2 cellular contexts compared by ENCODE assay signal in the genomic region with DNA sequence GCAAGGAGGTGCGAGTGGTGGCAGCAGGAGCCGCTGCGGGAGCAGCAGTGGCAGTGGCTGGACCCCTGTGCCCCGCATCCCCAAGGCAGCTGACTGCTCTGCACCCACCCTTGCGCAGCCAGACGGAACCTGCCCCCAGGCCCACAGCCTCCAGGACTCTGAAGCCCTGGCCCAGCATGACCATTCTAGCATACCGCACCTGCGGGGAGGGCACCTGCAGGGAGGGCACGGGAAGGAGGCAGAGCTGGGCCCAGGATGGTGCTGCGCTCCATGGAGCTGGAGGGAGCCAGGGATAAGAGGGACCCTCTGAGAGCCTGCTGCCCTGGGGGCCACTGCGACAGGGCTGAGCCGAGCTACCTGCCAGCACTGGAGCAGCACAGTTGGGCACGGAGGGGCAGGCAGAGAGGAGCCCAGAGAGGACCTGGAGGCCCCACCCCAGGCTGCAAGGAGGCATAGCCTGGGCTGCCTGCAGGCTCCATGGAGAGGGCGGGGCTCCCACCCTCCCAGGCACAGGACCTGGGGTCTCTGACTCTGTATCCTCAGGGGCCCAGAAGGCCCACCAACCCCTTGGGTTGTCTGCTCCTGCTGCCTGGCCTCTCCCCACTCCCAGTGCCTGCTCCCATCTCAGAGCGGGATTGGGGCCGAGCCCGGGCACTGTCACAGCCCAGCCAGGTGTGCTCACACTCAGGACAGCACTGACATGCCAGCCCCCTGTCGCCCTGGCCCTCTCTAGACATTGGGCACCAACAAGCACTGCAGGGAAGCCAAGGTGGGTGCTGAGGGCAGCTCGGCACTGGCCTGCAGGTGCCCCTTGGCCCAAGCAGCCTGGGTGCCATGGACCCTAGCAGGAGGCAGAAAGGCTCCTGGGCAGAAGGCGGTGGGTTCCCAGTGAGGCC.
TF ChIP-seq lines count a peak whose summit lies in the region.

No MANE protein-coding gene starts in this region.

TF ChIP-seq in GM23338, 12 proteins besides CTCF, POLR2A, EP300 and RAD21:
- TF ChIP-seq NANOG (IDR thresholded peaks at IDR 0.05; ENCODE audit: borderline replicate concordance) (no peak), POLR2AphosphoS5 (IDR thresholded peaks at IDR 0.05; ENCODE audit: low read depth) (no peak), CREB1 (CRISPR knock-in tag; IDR thresholded peaks at IDR 0.05; ENCODE audit: low read depth) (no peak), STAT1 (IDR thresholded peaks at IDR 0.05; ENCODE audit: unreplicated experiment) (no peak)
- TF ChIP-seq, protein P1, sequence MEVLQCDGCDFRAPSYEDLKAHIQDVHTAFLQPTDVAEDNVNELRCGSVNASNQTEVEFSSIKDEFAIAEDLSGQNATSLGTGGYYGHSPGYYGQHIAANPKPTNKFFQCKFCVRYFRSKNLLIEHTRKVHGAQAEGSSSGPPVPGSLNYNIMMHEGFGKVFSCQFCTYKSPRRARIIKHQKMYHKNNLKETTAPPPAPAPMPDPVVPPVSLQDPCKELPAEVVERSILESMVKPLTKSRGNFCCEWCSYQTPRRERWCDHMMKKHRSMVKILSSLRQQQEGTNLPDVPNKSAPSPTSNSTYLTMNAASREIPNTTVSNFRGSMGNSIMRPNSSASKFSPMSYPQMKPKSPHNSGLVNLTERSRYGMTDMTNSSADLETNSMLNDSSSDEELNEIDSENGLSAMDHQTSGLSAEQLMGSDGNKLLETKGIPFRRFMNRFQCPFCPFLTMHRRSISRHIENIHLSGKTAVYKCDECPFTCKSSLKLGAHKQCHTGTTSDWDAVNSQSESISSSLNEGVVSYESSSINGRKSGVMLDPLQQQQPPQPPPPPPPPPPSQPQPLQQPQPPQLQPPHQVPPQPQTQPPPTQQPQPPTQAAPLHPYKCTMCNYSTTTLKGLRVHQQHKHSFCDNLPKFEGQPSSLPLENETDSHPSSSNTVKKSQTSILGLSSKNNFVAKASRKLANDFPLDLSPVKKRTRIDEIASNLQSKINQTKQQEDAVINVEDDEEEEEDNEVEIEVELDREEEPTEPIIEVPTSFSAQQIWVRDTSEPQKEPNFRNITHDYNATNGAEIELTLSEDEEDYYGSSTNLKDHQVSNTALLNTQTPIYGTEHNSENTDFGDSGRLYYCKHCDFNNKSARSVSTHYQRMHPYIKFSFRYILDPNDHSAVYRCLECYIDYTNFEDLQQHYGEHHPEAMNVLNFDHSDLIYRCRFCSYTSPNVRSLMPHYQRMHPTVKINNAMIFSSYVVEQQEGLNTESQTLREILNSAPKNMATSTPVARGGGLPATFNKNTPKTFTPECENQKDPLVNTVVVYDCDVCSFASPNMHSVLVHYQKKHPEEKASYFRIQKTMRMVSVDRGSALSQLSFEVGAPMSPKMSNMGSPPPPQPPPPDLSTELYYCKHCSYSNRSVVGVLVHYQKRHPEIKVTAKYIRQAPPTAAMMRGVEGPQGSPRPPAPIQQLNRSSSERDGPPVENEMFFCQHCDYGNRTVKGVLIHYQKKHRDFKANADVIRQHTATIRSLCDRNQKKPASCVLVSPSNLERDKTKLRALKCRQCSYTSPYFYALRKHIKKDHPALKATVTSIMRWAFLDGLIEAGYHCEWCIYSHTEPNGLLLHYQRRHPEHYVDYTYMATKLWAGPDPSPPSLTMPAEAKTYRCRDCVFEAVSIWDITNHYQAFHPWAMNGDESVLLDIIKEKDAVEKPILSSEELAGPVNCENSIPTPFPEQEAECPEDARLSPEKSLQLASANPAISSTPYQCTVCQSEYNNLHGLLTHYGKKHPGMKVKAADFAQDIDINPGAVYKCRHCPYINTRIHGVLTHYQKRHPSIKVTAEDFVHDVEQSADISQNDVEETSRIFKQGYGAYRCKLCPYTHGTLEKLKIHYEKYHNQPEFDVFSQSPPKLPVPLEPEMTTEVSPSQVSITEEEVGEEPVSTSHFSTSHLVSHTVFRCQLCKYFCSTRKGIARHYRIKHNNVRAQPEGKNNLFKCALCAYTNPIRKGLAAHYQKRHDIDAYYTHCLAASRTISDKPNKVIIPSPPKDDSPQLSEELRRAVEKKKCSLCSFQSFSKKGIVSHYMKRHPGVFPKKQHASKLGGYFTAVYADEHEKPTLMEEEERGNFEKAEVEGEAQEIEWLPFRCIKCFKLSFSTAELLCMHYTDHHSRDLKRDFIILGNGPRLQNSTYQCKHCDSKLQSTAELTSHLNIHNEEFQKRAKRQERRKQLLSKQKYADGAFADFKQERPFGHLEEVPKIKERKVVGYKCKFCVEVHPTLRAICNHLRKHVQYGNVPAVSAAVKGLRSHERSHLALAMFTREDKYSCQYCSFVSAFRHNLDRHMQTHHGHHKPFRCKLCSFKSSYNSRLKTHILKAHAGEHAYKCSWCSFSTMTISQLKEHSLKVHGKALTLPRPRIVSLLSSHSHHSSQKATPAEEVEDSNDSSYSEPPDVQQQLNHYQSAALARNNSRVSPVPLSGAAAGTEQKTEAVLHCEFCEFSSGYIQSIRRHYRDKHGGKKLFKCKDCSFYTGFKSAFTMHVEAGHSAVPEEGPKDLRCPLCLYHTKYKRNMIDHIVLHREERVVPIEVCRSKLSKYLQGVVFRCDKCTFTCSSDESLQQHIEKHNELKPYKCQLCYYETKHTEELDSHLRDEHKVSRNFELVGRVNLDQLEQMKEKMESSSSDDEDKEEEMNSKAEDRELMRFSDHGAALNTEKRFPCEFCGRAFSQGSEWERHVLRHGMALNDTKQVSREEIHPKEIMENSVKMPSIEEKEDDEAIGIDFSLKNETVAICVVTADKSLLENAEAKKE (CRISPR knock-in tag; IDR thresholded peaks at IDR 0.05), result no peak
- TF ChIP-seq, protein P2, sequence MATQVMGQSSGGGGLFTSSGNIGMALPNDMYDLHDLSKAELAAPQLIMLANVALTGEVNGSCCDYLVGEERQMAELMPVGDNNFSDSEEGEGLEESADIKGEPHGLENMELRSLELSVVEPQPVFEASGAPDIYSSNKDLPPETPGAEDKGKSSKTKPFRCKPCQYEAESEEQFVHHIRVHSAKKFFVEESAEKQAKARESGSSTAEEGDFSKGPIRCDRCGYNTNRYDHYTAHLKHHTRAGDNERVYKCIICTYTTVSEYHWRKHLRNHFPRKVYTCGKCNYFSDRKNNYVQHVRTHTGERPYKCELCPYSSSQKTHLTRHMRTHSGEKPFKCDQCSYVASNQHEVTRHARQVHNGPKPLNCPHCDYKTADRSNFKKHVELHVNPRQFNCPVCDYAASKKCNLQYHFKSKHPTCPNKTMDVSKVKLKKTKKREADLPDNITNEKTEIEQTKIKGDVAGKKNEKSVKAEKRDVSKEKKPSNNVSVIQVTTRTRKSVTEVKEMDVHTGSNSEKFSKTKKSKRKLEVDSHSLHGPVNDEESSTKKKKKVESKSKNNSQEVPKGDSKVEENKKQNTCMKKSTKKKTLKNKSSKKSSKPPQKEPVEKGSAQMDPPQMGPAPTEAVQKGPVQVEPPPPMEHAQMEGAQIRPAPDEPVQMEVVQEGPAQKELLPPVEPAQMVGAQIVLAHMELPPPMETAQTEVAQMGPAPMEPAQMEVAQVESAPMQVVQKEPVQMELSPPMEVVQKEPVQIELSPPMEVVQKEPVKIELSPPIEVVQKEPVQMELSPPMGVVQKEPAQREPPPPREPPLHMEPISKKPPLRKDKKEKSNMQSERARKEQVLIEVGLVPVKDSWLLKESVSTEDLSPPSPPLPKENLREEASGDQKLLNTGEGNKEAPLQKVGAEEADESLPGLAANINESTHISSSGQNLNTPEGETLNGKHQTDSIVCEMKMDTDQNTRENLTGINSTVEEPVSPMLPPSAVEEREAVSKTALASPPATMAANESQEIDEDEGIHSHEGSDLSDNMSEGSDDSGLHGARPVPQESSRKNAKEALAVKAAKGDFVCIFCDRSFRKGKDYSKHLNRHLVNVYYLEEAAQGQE (IDR thresholded peaks at IDR 0.05; ENCODE audit: unreplicated experiment), result no peak
- TF ChIP-seq, protein P3, sequence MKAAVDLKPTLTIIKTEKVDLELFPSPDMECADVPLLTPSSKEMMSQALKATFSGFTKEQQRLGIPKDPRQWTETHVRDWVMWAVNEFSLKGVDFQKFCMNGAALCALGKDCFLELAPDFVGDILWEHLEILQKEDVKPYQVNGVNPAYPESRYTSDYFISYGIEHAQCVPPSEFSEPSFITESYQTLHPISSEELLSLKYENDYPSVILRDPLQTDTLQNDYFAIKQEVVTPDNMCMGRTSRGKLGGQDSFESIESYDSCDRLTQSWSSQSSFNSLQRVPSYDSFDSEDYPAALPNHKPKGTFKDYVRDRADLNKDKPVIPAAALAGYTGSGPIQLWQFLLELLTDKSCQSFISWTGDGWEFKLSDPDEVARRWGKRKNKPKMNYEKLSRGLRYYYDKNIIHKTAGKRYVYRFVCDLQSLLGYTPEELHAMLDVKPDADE (IDR thresholded peaks at IDR 0.05), result no peak

TF ChIP-seq in H1, 55 proteins besides CTCF, POLR2A, EP300 and RAD21:
- TF ChIP-seq, protein P4, sequence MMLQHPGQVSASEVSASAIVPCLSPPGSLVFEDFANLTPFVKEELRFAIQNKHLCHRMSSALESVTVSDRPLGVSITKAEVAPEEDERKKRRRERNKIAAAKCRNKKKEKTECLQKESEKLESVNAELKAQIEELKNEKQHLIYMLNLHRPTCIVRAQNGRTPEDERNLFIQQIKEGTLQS (IDR thresholded peaks at IDR 0.05; ENCODE audit: insufficient read depth, low read depth, low read length), result no peak
- TF ChIP-seq HDAC6 (IDR thresholded peaks at IDR 0.05; ENCODE audit: low read depth, low read length) (no peak), SIN3A (conservative IDR thresholded peaks at IDR 0.05 in 1 of 2, IDR thresholded peaks at IDR 0.05 in 1 of 2; ENCODE audit: low read depth in 1 of 2, low read length in 2 of 2) (no peak), TEAD4 (IDR thresholded peaks at IDR 0.05; ENCODE audit: low read depth, low read length) (no peak)
TF ChIP-seq in H1: peak in this region for 0.
